1 cellular context compared by ENCODE assay signal in genomic region chr7:134419085-134419484, GRCh38.
TF ChIP-seq lines count a peak whose summit lies in the region.

No MANE protein-coding gene starts in this region.

TF ChIP-seq in HepG2, 621 proteins besides CTCF, POLR2A, EP300 and RAD21 (continued from another document and continues in another):
- TF ChIP-seq HNF1B (CRISPR knock-in tag; IDR thresholded peaks at IDR 0.05) (0 out of 2 replicates have a peak, but pooled peaks have one; percentile 35), ZNF644 (CRISPR knock-in tag; IDR thresholded peaks at IDR 0.05; ENCODE audit: low read depth) (peak; percentile 49; the same call in 1 of the 2 replicates), WIZ (CRISPR knock-in tag; IDR thresholded peaks at IDR 0.05) (no peak), ELF1 (CRISPR knock-in tag; IDR thresholded peaks at IDR 0.05) (no peak), ZNF615 (CRISPR knock-in tag; IDR thresholded peaks at IDR 0.05; ENCODE audit: borderline replicate concordance) (no peak), TSC22D2 (CRISPR knock-in tag; IDR thresholded peaks at IDR 0.05; ENCODE audit: borderline replicate concordance) (no peak), ZNF878 (CRISPR knock-in tag; IDR thresholded peaks at IDR 0.05) (no peak), E2F1 (CRISPR knock-in tag; IDR thresholded peaks at IDR 0.05) (no peak), ETV5 (CRISPR knock-in tag; IDR thresholded peaks at IDR 0.05; ENCODE audit: borderline replicate concordance) (peak; percentile 68; the same call in 1 of the 2 replicates), STAT6 (CRISPR knock-in tag; IDR thresholded peaks at IDR 0.05; ENCODE audit: borderline replicate concordance) (no peak), ZNF841 (CRISPR knock-in tag; IDR thresholded peaks at IDR 0.05; ENCODE audit: borderline replicate concordance) (no peak), CHD2 (IDR thresholded peaks at IDR 0.05; ENCODE audit: low read depth, low read length) (no peak), SP5 (CRISPR knock-in tag; IDR thresholded peaks at IDR 0.05; ENCODE audit: borderline replicate concordance, low read depth) (0 out of 2 replicates have a peak, but pooled peaks have one; percentile 39), REL (CRISPR knock-in tag; conservative IDR thresholded peaks at IDR 0.05) (no peak), ZFP36L1 (CRISPR knock-in tag; IDR thresholded peaks at IDR 0.05) (no peak), KLF11 (CRISPR knock-in tag; IDR thresholded peaks at IDR 0.05) (no peak), JDP2 (CRISPR knock-in tag; IDR thresholded peaks at IDR 0.05; ENCODE audit: borderline replicate concordance) (no peak), MED1 (CRISPR knock-in tag; IDR thresholded peaks at IDR 0.05) (peak; percentile 70), ELF4 (CRISPR knock-in tag; IDR thresholded peaks at IDR 0.05; ENCODE audit: borderline replicate concordance) (no peak), YEATS4 (CRISPR knock-in tag; IDR thresholded peaks at IDR 0.05; ENCODE audit: borderline replicate concordance) (no peak), ZBTB49 (CRISPR knock-in tag; IDR thresholded peaks at IDR 0.05; ENCODE audit: borderline replicate concordance) (no peak), ZNF672 (CRISPR knock-in tag; IDR thresholded peaks at IDR 0.05) (no peak), NFE2 (CRISPR knock-in tag; IDR thresholded peaks at IDR 0.05) (no peak), ZFYVE20 (CRISPR knock-in tag; IDR thresholded peaks at IDR 0.05; ENCODE audit: borderline replicate concordance, low read depth) (no peak), ZEB1 (IDR thresholded peaks at IDR 0.05; ENCODE audit: insufficient replicate concordance, low read depth) (no peak), SUZ12 (IDR thresholded peaks at IDR 0.05; ENCODE audit: low read depth, low read length) (no peak), FOXA3 (CRISPR knock-in tag; IDR thresholded peaks at IDR 0.05) (peak; percentile 89), MBNL3 (CRISPR knock-in tag; conservative IDR thresholded peaks at IDR 0.05) (no peak), CBX5 (CRISPR knock-in tag; IDR thresholded peaks at IDR 0.05; ENCODE audit: borderline replicate concordance) (0 out of 2 replicates have a peak, but pooled peaks have one; percentile 65), POLR2AphosphoS5 (IDR thresholded peaks at IDR 0.05; ENCODE audit: low read depth, low read length) (no peak), ISL2 (CRISPR knock-in tag; IDR thresholded peaks at IDR 0.05) (peak; percentile 48; the same call in 1 of the 2 replicates), KAT8 (CRISPR knock-in tag; IDR thresholded peaks at IDR 0.05) (no peak), ZNF230 (CRISPR knock-in tag; IDR thresholded peaks at IDR 0.05) (no peak), MLX (CRISPR knock-in tag; IDR thresholded peaks at IDR 0.05) (peak; percentile 41; the same call in 1 of the 2 replicates)
- TF ChIP-seq, protein P1, sequence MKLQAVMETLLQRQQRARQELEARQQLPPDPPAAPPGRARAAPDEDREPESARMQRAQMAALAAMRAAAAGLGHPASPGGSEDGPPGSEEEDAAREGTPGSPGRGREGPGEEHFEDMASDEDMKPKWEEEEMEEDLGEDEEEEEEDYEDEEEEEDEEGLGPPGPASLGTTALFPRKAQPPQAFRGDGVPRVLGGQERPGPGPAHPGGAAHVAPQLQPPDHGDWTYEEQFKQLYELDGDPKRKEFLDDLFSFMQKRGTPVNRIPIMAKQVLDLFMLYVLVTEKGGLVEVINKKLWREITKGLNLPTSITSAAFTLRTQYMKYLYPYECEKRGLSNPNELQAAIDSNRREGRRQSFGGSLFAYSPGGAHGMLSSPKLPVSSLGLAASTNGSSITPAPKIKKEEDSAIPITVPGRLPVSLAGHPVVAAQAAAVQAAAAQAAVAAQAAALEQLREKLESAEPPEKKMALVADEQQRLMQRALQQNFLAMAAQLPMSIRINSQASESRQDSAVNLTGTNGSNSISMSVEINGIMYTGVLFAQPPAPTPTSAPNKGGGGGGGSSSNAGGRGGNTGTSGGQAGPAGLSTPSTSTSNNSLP (IDR thresholded peaks at IDR 0.05; ENCODE audit: low read depth, low read length) = no peak
- TF ChIP-seq, protein P2, sequence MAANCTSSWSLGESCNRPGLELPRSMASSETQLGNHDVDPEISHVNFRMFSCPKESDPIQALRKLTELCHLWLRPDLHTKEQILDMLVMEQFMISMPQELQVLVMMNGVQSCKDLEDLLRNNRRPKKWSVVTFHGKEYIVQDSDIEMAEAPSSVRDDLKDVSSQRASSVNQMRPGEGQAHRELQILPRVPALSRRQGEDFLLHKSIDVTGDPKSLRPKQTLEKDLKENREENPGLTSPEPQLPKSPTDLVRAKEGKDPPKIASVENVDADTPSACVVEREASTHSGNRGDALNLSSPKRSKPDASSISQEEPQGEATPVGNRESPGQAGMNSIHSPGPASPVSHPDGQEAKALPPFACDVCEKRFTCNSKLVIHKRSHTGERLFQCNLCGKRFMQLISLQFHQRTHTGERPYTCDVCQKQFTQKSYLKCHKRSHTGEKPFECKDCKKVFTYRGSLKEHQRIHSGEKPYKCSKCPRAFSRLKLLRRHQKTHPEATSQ (CRISPR knock-in tag; IDR thresholded peaks at IDR 0.05; ENCODE audit: borderline replicate concordance) = no peak
- TF ChIP-seq, protein P3, sequence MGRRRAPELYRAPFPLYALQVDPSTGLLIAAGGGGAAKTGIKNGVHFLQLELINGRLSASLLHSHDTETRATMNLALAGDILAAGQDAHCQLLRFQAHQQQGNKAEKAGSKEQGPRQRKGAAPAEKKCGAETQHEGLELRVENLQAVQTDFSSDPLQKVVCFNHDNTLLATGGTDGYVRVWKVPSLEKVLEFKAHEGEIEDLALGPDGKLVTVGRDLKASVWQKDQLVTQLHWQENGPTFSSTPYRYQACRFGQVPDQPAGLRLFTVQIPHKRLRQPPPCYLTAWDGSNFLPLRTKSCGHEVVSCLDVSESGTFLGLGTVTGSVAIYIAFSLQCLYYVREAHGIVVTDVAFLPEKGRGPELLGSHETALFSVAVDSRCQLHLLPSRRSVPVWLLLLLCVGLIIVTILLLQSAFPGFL (CRISPR knock-in tag; IDR thresholded peaks at IDR 0.05) = no peak
- TF ChIP-seq, protein P4, sequence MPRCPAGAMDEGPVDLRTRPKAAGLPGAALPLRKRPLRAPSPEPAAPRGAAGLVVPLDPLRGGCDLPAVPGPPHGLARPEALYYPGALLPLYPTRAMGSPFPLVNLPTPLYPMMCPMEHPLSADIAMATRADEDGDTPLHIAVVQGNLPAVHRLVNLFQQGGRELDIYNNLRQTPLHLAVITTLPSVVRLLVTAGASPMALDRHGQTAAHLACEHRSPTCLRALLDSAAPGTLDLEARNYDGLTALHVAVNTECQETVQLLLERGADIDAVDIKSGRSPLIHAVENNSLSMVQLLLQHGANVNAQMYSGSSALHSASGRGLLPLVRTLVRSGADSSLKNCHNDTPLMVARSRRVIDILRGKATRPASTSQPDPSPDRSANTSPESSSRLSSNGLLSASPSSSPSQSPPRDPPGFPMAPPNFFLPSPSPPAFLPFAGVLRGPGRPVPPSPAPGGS (CRISPR knock-in tag; IDR thresholded peaks at IDR 0.05) = no peak
- TF ChIP-seq, protein P5, sequence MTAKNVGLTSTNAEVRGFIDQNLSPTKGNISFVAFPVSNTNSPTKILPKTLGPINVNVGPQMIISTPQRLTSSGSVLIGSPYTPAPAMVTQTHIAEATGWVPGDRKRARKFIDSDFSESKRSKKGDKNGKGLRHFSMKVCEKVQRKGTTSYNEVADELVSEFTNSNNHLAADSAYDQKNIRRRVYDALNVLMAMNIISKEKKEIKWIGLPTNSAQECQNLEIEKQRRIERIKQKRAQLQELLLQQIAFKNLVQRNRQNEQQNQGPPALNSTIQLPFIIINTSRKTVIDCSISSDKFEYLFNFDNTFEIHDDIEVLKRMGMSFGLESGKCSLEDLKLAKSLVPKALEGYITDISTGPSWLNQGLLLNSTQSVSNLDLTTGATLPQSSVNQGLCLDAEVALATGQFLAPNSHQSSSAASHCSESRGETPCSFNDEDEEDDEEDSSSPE (CRISPR knock-in tag; IDR thresholded peaks at IDR 0.05) = no peak
- TF ChIP-seq, protein P6, sequence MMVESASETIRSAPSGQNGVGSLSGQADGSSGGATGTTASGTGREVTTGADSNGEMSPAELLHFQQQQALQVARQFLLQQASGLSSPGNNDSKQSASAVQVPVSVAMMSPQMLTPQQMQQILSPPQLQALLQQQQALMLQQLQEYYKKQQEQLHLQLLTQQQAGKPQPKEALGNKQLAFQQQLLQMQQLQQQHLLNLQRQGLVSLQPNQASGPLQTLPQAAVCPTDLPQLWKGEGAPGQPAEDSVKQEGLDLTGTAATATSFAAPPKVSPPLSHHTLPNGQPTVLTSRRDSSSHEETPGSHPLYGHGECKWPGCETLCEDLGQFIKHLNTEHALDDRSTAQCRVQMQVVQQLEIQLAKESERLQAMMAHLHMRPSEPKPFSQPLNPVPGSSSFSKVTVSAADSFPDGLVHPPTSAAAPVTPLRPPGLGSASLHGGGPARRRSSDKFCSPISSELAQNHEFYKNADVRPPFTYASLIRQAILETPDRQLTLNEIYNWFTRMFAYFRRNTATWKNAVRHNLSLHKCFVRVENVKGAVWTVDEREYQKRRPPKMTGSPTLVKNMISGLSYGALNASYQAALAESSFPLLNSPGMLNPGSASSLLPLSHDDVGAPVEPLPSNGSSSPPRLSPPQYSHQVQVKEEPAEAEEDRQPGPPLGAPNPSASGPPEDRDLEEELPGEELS (CRISPR knock-in tag; IDR thresholded peaks at IDR 0.05) = peak; percentile 77
- TF ChIP-seq, protein P7, sequence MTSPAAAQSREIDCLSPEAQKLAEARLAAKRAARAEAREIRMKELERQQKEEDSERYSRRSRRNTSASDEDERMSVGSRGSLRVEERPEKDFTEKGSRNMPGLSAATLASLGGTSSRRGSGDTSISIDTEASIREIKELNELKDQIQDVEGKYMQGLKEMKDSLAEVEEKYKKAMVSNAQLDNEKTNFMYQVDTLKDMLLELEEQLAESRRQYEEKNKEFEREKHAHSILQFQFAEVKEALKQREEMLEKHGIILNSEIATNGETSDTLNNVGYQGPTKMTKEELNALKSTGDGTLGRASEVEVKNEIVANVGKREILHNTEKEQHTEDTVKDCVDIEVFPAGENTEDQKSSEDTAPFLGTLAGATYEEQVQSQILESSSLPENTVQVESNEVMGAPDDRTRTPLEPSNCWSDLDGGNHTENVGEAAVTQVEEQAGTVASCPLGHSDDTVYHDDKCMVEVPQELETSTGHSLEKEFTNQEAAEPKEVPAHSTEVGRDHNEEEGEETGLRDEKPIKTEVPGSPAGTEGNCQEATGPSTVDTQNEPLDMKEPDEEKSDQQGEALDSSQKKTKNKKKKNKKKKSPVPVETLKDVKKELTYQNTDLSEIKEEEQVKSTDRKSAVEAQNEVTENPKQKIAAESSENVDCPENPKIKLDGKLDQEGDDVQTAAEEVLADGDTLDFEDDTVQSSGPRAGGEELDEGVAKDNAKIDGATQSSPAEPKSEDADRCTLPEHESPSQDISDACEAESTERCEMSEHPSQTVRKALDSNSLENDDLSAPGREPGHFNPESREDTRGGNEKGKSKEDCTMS (CRISPR knock-in tag; conservative IDR thresholded peaks at IDR 0.05) = no peak
